In genomic region chr7:29091121-29091601, GRCh38 we compare ENCODE assay signal across 1 cellular context.
TF ChIP-seq lines count a peak whose summit lies in the region.

No MANE protein-coding gene starts in this region.

TF ChIP-seq in GM23338, 12 proteins besides CTCF, POLR2A, EP300 and RAD21 (continued from another document):
- TF ChIP-seq, protein P1, sequence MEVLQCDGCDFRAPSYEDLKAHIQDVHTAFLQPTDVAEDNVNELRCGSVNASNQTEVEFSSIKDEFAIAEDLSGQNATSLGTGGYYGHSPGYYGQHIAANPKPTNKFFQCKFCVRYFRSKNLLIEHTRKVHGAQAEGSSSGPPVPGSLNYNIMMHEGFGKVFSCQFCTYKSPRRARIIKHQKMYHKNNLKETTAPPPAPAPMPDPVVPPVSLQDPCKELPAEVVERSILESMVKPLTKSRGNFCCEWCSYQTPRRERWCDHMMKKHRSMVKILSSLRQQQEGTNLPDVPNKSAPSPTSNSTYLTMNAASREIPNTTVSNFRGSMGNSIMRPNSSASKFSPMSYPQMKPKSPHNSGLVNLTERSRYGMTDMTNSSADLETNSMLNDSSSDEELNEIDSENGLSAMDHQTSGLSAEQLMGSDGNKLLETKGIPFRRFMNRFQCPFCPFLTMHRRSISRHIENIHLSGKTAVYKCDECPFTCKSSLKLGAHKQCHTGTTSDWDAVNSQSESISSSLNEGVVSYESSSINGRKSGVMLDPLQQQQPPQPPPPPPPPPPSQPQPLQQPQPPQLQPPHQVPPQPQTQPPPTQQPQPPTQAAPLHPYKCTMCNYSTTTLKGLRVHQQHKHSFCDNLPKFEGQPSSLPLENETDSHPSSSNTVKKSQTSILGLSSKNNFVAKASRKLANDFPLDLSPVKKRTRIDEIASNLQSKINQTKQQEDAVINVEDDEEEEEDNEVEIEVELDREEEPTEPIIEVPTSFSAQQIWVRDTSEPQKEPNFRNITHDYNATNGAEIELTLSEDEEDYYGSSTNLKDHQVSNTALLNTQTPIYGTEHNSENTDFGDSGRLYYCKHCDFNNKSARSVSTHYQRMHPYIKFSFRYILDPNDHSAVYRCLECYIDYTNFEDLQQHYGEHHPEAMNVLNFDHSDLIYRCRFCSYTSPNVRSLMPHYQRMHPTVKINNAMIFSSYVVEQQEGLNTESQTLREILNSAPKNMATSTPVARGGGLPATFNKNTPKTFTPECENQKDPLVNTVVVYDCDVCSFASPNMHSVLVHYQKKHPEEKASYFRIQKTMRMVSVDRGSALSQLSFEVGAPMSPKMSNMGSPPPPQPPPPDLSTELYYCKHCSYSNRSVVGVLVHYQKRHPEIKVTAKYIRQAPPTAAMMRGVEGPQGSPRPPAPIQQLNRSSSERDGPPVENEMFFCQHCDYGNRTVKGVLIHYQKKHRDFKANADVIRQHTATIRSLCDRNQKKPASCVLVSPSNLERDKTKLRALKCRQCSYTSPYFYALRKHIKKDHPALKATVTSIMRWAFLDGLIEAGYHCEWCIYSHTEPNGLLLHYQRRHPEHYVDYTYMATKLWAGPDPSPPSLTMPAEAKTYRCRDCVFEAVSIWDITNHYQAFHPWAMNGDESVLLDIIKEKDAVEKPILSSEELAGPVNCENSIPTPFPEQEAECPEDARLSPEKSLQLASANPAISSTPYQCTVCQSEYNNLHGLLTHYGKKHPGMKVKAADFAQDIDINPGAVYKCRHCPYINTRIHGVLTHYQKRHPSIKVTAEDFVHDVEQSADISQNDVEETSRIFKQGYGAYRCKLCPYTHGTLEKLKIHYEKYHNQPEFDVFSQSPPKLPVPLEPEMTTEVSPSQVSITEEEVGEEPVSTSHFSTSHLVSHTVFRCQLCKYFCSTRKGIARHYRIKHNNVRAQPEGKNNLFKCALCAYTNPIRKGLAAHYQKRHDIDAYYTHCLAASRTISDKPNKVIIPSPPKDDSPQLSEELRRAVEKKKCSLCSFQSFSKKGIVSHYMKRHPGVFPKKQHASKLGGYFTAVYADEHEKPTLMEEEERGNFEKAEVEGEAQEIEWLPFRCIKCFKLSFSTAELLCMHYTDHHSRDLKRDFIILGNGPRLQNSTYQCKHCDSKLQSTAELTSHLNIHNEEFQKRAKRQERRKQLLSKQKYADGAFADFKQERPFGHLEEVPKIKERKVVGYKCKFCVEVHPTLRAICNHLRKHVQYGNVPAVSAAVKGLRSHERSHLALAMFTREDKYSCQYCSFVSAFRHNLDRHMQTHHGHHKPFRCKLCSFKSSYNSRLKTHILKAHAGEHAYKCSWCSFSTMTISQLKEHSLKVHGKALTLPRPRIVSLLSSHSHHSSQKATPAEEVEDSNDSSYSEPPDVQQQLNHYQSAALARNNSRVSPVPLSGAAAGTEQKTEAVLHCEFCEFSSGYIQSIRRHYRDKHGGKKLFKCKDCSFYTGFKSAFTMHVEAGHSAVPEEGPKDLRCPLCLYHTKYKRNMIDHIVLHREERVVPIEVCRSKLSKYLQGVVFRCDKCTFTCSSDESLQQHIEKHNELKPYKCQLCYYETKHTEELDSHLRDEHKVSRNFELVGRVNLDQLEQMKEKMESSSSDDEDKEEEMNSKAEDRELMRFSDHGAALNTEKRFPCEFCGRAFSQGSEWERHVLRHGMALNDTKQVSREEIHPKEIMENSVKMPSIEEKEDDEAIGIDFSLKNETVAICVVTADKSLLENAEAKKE (CRISPR knock-in tag; IDR thresholded peaks at IDR 0.05): no peak
